ENCODE assay signal across 8 cellular contexts in genomic region chr3:143972495-143973351, GRCh38. TPM values are rescaled to one million over a fixed set of nuclear protein-coding genes. Genes with fewer than 3 reads are reported as not detected.
DNase-seq lines count a peak whose midpoint lies in the region; ATAC-seq and TF ChIP-seq lines count a peak whose summit lies in the region.

No MANE protein-coding gene starts in this region.

- no peaks in the 10 kb centered on the region for H3K36me3 Mint-ChIP-seq in WTC11

- TF ChIP-seq CTCF in WTC11 (IDR thresholded peaks at IDR 0.05) (no peak), spleen (IDR thresholded peaks at IDR 0.05 in 8 of 11, conservative IDR thresholded peaks at IDR 0.05 in 3 of 11) (peak in 9 of 11 experiments; percentile 13 to 69 (median 51))

- peaks cover 46% of the 10 kb centered on the region for H3K4me1 Mint-ChIP-seq in WTC11

- peak overlapping the region; percentile 93 for H3K4me3 Mint-ChIP-seq in WTC11

- H3K27me3 Mint-ChIP-seq in WTC11 (ENCODE audit: low read depth): no peaks in the 10 kb centered on the region; the same call in none of the 2 replicates

- intact Hi-C loops in spleen (cut with DNase I; ENCODE audit: low total_unique reads): no loop called here

- H3K4me1 ChIP-seq in spleen: peaks cover 29 to 57% (median 49%) of the 10 kb centered on the region in 6 donors

- POLR2A ChIA-PET in WTC11 (lab: Charles Lee): interaction anchor here (0.6 to 1.8 kb wide), 12 partner anchors 8 to 971 kb away, joined by 3 to 13 read pairs (median 4); partner anchors contain the start of gene U2SURP

- peak overlapping the region; percentile 67 to 99 (median 94) for H3K4me3 ChIP-seq in spleen

- H3K36me3 ChIP-seq in spleen: no peaks in the 10 kb centered on the region

- peak overlapping the region; percentile 95 to 99 (median 98) for H3K27ac ChIP-seq in spleen

- peak in 1 of 3 donors; percentile 5 for TF ChIP-seq POLR2A in spleen (IDR thresholded peaks at IDR 0.05)

- DNase-seq in AG08395 (ENCODE audit: low spot score) (peak; percentile 59), NCI-H2171 treated with DMSO at 0.1 percent for 48 hours (lab: John Stamatoyannopoulos, UW) (peak; percentile 85), WTC11 (ENCODE audit: low spot score) (peak; percentile 59), inferior parietal cortex (ENCODE audit: extremely low spot score) (peak; percentile 85), spleen (peak; percentile 97)
- DNase-seq in central memory CD4-positive, alpha-beta T cell: peak; percentile 75

- no peaks in the 10 kb centered on the region for H3K27me3 ChIP-seq in spleen (replicated peaks in 1 of 7)

- peak; percentile 28 for ATAC-seq in GM18868 (IDR thresholded peaks at IDR 0.05; ENCODE audit: unreplicated experiment)
- ATAC-seq in HG03108 (IDR thresholded peaks at IDR 0.05; ENCODE audit: unreplicated experiment): peak; percentile 22
- ATAC-seq in WTC11: peak; percentile 8

- H3K27ac Mint-ChIP-seq in WTC11: peak overlapping the region; percentile 79

- CTCF ChIA-PET in WTC11 (lab: Charles Lee): interaction anchor here (0.6 to 2.6 kb wide), 6 partner anchors 20 to 611 kb away, joined by 4 to 18 read pairs (median 6); no protein-coding TSS in a partner anchor

- H3K9me3 ChIP-seq in spleen: no peaks in the 10 kb centered on the region

- H3K9me3 Mint-ChIP-seq in WTC11: no peaks in the 10 kb centered on the region

- 0% methylated on average over 52 to 89 of the region's 89 CpGs for WGBS in spleen, 5 donors

TF ChIP-seq in WTC11, 78 proteins besides CTCF, POLR2A, EP300 and RAD21 (continues in another document):
- peak; percentile 81 for TF ChIP-seq HMGXB4 (CRISPR knock-in tag; IDR thresholded peaks at IDR 0.05)
- 0 out of 2 replicates have a peak, but pooled peaks have one; percentile 26 for TF ChIP-seq ZNF263 (CRISPR knock-in tag; IDR thresholded peaks at IDR 0.05; ENCODE audit: low read depth)
- TF ChIP-seq MAX (CRISPR knock-in tag; IDR thresholded peaks at IDR 0.05): peak; percentile 60
- no peak for TF ChIP-seq ZNF219 (CRISPR knock-in tag; IDR thresholded peaks at IDR 0.05; ENCODE audit: borderline replicate concordance)
- TF ChIP-seq JUN (CRISPR knock-in tag; IDR thresholded peaks at IDR 0.05): peak; percentile 69; the same call in 1 of the 2 replicates
- TF ChIP-seq PREB (CRISPR knock-in tag; IDR thresholded peaks at IDR 0.05; ENCODE audit: borderline replicate concordance): 0 out of 2 replicates have a peak, but pooled peaks have one; percentile 37
- no peak for TF ChIP-seq ATF6 (CRISPR knock-in tag; IDR thresholded peaks at IDR 0.05)
- TF ChIP-seq ZNF423 (CRISPR knock-in tag; IDR thresholded peaks at IDR 0.05): peak; percentile 48
- TF ChIP-seq CREM (CRISPR knock-in tag; IDR thresholded peaks at IDR 0.05): peak; percentile 68; the same call in 1 of the 2 replicates
- TF ChIP-seq FOXP4 (CRISPR knock-in tag; IDR thresholded peaks at IDR 0.05): peak; percentile 77; the same call in 1 of the 2 replicates
- no peak for TF ChIP-seq PRDM15 (CRISPR knock-in tag; IDR thresholded peaks at IDR 0.05)
- TF ChIP-seq SP1 (CRISPR knock-in tag; conservative IDR thresholded peaks at IDR 0.05): peak; percentile 16; the same call in 1 of the 2 replicates
- TF ChIP-seq TEAD4 (CRISPR knock-in tag; IDR thresholded peaks at IDR 0.05): peak; percentile 53; the same call in 1 of the 2 replicates
- no peak; the same call in 1 of the 2 replicates for TF ChIP-seq IRF1 (CRISPR knock-in tag; IDR thresholded peaks at IDR 0.05)
- peak; percentile 42; the same call in 1 of the 2 replicates for TF ChIP-seq ZBTB21 (CRISPR knock-in tag; IDR thresholded peaks at IDR 0.05; ENCODE audit: borderline replicate concordance)

RNA-seq across cellular contexts. Expression of gene DIPK2A, which starts 1.1 kb away (rescaled TPM):
- 28.0 to 35.1 TPM (median 28.9 TPM) in 3 replicates for total RNA-seq in WTC11 (2021)
- 10 to 100 TPM; 18.1 to 41.8 (median 23.8) TPM for total RNA-seq in spleen
- polyA plus RNA-seq in spleen: 1 to 10 TPM; 6.2 to 8.0 (median 8.0) TPM

Comparison
In these comparisons a context has a peak if more than half of its experiments do, and no peak if none do; other contexts are left out.
1. Peak in every context shown above with its lines: DNase-seq, ATAC-seq, H3K4me3 ChIP-seq and H3K27ac ChIP-seq.